ENCODE assay signal across 1 cellular context in the genomic region with DNA sequence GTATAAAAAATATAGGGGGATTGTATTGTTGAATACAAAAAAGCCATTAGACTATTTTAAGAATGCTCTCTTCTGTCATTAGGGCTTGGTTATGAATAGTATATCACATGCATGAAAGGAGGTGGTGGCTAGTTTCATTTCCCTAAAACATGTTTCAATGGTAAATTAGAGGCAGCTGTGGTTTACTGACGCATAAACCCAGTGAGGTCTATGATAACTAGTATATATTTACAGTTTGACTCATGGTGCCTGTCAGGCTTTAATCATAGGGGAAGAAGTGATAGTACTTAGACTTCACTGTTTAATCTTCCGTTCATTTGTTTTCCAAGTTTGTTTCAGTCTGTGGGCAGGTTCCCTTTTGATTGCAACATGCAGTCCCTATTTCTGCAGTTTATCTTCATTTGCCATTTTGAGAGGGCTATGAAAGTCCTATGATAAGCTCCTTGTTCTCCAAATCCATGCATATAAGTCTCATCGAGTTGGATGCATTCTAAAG.
TF ChIP-seq lines count a peak whose summit lies in the region.

No MANE protein-coding gene starts in this region.

TF ChIP-seq in K562, 482 proteins besides CTCF, POLR2A, EP300 and RAD21 (continued from another document and continues in another):
- TF ChIP-seq, protein P1, sequence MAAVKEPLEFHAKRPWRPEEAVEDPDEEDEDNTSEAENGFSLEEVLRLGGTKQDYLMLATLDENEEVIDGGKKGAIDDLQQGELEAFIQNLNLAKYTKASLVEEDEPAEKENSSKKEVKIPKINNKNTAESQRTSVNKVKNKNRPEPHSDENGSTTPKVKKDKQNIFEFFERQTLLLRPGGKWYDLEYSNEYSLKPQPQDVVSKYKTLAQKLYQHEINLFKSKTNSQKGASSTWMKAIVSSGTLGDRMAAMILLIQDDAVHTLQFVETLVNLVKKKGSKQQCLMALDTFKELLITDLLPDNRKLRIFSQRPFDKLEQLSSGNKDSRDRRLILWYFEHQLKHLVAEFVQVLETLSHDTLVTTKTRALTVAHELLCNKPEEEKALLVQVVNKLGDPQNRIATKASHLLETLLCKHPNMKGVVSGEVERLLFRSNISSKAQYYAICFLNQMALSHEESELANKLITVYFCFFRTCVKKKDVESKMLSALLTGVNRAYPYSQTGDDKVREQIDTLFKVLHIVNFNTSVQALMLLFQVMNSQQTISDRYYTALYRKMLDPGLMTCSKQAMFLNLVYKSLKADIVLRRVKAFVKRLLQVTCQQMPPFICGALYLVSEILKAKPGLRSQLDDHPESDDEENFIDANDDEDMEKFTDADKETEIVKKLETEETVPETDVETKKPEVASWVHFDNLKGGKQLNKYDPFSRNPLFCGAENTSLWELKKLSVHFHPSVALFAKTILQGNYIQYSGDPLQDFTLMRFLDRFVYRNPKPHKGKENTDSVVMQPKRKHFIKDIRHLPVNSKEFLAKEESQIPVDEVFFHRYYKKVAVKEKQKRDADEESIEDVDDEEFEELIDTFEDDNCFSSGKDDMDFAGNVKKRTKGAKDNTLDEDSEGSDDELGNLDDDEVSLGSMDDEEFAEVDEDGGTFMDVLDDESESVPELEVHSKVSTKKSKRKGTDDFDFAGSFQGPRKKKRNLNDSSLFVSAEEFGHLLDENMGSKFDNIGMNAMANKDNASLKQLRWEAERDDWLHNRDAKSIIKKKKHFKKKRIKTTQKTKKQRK (IDR thresholded peaks at IDR 0.05; ENCODE audit: borderline replicate concordance, low read depth, low read length): no peak
- TF ChIP-seq, protein P2, sequence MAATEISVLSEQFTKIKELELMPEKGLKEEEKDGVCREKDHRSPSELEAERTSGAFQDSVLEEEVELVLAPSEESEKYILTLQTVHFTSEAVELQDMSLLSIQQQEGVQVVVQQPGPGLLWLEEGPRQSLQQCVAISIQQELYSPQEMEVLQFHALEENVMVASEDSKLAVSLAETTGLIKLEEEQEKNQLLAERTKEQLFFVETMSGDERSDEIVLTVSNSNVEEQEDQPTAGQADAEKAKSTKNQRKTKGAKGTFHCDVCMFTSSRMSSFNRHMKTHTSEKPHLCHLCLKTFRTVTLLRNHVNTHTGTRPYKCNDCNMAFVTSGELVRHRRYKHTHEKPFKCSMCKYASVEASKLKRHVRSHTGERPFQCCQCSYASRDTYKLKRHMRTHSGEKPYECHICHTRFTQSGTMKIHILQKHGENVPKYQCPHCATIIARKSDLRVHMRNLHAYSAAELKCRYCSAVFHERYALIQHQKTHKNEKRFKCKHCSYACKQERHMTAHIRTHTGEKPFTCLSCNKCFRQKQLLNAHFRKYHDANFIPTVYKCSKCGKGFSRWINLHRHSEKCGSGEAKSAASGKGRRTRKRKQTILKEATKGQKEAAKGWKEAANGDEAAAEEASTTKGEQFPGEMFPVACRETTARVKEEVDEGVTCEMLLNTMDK (IDR thresholded peaks at IDR 0.05; ENCODE audit: borderline replicate concordance, insufficient read depth, low read depth, low read length, poor library complexity, severe bottlenecking): no peak
- TF ChIP-seq, protein P3, sequence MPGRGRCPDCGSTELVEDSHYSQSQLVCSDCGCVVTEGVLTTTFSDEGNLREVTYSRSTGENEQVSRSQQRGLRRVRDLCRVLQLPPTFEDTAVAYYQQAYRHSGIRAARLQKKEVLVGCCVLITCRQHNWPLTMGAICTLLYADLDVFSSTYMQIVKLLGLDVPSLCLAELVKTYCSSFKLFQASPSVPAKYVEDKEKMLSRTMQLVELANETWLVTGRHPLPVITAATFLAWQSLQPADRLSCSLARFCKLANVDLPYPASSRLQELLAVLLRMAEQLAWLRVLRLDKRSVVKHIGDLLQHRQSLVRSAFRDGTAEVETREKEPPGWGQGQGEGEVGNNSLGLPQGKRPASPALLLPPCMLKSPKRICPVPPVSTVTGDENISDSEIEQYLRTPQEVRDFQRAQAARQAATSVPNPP (IDR thresholded peaks at IDR 0.05; ENCODE audit: borderline replicate concordance, insufficient read depth, insufficient read length): no peak
- TF ChIP-seq ATF7 (IDR thresholded peaks at IDR 0.05): peak; percentile 31; the same call in 1 of the 2 replicates
- no peak for TF ChIP-seq HSF4 (CRISPR knock-in tag; IDR thresholded peaks at IDR 0.05; ENCODE audit: borderline replicate concordance)
- 0 out of 4 replicates have a peak, but pooled peaks of 1 of the 2 experiments have one; percentile 11 for TF ChIP-seq RCOR1 (IDR thresholded peaks at IDR 0.05; ENCODE audit: borderline replicate concordance in 1 of 2, low read depth in 2 of 2, low read length in 2 of 2)
- peak; percentile 72 for TF ChIP-seq TCF3 (CRISPR knock-in tag; IDR thresholded peaks at IDR 0.05)
- TF ChIP-seq MEF2D (tag; conservative IDR thresholded peaks at IDR 0.05; ENCODE audit: low read depth): 0 out of 2 replicates have a peak, but pooled peaks have one; percentile 34
- peak; percentile 21 for TF ChIP-seq CCNT2 (IDR thresholded peaks at IDR 0.05; ENCODE audit: borderline replicate concordance, extremely low read depth, insufficient read length, low read depth, low read length)
- no peak for TF ChIP-seq ZC3H11A (IDR thresholded peaks at IDR 0.05; ENCODE audit: low read depth, low read length)
- TF ChIP-seq, protein P4, sequence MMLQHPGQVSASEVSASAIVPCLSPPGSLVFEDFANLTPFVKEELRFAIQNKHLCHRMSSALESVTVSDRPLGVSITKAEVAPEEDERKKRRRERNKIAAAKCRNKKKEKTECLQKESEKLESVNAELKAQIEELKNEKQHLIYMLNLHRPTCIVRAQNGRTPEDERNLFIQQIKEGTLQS (IDR thresholded peaks at IDR 0.05): peak; percentile 72
- TF ChIP-seq, protein P4 (CRISPR knock-in tag; conservative IDR thresholded peaks at IDR 0.05): no peak
- TF ChIP-seq XRCC4 (IDR thresholded peaks at IDR 0.05; ENCODE audit: extremely low read depth, insufficient read depth, insufficient read length): no peak
- TF ChIP-seq, protein P5, sequence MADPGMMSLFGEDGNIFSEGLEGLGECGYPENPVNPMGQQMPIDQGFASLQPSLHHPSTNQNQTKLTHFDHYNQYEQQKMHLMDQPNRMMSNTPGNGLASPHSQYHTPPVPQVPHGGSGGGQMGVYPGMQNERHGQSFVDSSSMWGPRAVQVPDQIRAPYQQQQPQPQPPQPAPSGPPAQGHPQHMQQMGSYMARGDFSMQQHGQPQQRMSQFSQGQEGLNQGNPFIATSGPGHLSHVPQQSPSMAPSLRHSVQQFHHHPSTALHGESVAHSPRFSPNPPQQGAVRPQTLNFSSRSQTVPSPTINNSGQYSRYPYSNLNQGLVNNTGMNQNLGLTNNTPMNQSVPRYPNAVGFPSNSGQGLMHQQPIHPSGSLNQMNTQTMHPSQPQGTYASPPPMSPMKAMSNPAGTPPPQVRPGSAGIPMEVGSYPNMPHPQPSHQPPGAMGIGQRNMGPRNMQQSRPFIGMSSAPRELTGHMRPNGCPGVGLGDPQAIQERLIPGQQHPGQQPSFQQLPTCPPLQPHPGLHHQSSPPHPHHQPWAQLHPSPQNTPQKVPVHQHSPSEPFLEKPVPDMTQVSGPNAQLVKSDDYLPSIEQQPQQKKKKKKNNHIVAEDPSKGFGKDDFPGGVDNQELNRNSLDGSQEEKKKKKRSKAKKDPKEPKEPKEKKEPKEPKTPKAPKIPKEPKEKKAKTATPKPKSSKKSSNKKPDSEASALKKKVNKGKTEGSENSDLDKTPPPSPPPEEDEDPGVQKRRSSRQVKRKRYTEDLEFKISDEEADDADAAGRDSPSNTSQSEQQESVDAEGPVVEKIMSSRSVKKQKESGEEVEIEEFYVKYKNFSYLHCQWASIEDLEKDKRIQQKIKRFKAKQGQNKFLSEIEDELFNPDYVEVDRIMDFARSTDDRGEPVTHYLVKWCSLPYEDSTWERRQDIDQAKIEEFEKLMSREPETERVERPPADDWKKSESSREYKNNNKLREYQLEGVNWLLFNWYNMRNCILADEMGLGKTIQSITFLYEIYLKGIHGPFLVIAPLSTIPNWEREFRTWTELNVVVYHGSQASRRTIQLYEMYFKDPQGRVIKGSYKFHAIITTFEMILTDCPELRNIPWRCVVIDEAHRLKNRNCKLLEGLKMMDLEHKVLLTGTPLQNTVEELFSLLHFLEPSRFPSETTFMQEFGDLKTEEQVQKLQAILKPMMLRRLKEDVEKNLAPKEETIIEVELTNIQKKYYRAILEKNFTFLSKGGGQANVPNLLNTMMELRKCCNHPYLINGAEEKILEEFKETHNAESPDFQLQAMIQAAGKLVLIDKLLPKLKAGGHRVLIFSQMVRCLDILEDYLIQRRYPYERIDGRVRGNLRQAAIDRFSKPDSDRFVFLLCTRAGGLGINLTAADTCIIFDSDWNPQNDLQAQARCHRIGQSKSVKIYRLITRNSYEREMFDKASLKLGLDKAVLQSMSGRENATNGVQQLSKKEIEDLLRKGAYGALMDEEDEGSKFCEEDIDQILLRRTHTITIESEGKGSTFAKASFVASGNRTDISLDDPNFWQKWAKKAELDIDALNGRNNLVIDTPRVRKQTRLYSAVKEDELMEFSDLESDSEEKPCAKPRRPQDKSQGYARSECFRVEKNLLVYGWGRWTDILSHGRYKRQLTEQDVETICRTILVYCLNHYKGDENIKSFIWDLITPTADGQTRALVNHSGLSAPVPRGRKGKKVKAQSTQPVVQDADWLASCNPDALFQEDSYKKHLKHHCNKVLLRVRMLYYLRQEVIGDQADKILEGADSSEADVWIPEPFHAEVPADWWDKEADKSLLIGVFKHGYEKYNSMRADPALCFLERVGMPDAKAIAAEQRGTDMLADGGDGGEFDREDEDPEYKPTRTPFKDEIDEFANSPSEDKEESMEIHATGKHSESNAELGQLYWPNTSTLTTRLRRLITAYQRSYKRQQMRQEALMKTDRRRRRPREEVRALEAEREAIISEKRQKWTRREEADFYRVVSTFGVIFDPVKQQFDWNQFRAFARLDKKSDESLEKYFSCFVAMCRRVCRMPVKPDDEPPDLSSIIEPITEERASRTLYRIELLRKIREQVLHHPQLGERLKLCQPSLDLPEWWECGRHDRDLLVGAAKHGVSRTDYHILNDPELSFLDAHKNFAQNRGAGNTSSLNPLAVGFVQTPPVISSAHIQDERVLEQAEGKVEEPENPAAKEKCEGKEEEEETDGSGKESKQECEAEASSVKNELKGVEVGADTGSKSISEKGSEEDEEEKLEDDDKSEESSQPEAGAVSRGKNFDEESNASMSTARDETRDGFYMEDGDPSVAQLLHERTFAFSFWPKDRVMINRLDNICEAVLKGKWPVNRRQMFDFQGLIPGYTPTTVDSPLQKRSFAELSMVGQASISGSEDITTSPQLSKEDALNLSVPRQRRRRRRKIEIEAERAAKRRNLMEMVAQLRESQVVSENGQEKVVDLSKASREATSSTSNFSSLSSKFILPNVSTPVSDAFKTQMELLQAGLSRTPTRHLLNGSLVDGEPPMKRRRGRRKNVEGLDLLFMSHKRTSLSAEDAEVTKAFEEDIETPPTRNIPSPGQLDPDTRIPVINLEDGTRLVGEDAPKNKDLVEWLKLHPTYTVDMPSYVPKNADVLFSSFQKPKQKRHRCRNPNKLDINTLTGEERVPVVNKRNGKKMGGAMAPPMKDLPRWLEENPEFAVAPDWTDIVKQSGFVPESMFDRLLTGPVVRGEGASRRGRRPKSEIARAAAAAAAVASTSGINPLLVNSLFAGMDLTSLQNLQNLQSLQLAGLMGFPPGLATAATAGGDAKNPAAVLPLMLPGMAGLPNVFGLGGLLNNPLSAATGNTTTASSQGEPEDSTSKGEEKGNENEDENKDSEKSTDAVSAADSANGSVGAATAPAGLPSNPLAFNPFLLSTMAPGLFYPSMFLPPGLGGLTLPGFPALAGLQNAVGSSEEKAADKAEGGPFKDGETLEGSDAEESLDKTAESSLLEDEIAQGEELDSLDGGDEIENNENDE (IDR thresholded peaks at IDR 0.05; ENCODE audit: low read depth, low read length): no peak
- TF ChIP-seq, protein P6, sequence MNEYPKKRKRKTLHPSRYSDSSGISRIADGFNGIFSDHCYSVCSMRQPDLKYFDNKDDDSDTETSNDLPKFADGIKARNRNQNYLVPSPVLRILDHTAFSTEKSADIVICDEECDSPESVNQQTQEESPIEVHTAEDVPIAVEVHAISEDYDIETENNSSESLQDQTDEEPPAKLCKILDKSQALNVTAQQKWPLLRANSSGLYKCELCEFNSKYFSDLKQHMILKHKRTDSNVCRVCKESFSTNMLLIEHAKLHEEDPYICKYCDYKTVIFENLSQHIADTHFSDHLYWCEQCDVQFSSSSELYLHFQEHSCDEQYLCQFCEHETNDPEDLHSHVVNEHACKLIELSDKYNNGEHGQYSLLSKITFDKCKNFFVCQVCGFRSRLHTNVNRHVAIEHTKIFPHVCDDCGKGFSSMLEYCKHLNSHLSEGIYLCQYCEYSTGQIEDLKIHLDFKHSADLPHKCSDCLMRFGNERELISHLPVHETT (CRISPR knock-in tag; conservative IDR thresholded peaks at IDR 0.05 in 1 of 2, IDR thresholded peaks at IDR 0.05 in 1 of 2): 0 out of 4 replicates have a peak, but pooled peaks of 1 of the 2 experiments have one; percentile 26
- peak; percentile 65; the same call in 1 of the 2 replicates for TF ChIP-seq SMARCA4 (IDR thresholded peaks at IDR 0.05)
- no peak for TF ChIP-seq RBM39 (optimal IDR thresholded peaks at IDR 0.05; ENCODE audit: low read depth, low read length)
- no peak for TF ChIP-seq ZKSCAN1 (IDR thresholded peaks at IDR 0.05; ENCODE audit: low read depth, low read length)
- peak; percentile 63 for TF ChIP-seq JUN (IDR thresholded peaks at IDR 0.05; ENCODE audit: borderline replicate concordance, low read depth, low read length)
- TF ChIP-seq JUN (CRISPR knock-in tag; IDR thresholded peaks at IDR 0.05; ENCODE audit: borderline replicate concordance): no peak; the same call in 1 of the 2 replicates
- TF ChIP-seq TRIM24 (IDR thresholded peaks at IDR 0.05): peak in 1 of 2 experiments; percentile 27; a peak in 1 of 4 replicates
- TF ChIP-seq, protein P7, sequence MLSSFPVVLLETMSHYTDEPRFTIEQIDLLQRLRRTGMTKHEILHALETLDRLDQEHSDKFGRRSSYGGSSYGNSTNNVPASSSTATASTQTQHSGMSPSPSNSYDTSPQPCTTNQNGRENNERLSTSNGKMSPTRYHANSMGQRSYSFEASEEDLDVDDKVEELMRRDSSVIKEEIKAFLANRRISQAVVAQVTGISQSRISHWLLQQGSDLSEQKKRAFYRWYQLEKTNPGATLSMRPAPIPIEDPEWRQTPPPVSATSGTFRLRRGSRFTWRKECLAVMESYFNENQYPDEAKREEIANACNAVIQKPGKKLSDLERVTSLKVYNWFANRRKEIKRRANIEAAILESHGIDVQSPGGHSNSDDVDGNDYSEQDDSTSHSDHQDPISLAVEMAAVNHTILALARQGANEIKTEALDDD (IDR thresholded peaks at IDR 0.05): peak; percentile 100
- no peak for TF ChIP-seq TFAM (CRISPR knock-in tag; conservative IDR thresholded peaks at IDR 0.05)
- no peak for TF ChIP-seq CCAR2 (IDR thresholded peaks at IDR 0.05; ENCODE audit: low read depth, low read length)
- no peak for TF ChIP-seq ASH1L (IDR thresholded peaks at IDR 0.05; ENCODE audit: borderline replicate concordance, low read depth, partially characterized antibody)
- peak; percentile 95 for TF ChIP-seq FOSL1 (tag; conservative IDR thresholded peaks at IDR 0.05)
- no peak for TF ChIP-seq ETV5 (CRISPR knock-in tag; IDR thresholded peaks at IDR 0.05; ENCODE audit: low read depth)
